In genomic region chr4:94507281-94507680, GRCh38 we compare ENCODE assay signal across 13 cellular contexts. TPM values are rescaled to one million over a fixed set of nuclear protein-coding genes. Genes with fewer than 3 reads are reported as not detected.
A peak's percentile ranks its signal among the peaks of the same experiment; 100 is the strongest.
DNase-seq lines count a peak whose midpoint lies in the region; ATAC-seq and TF ChIP-seq lines count a peak whose summit lies in the region.
"Had no signal": no experiment of that assay in that cellular context is flagged by ENCODE, and none has a peak within 500 bp of the region (broad histone marks: within the 10 kb centered on the region; RNA-seq: fewer than 3 reads in every experiment).

No MANE protein-coding gene starts in this region.

- WGBS in esophagus squamous epithelium, 2 donors = 26 to 60% methylated on average over 2 of the region's 2 CpGs
- WGBS in smooth muscle cell (ENCODE audit: low lambda C conversion rate) = 80% methylated on average over 2 of the region's 2 CpGs

- H3K9ac ChIP-seq in smooth muscle cell (ENCODE audit: low read depth) = no peak overlapping the region
- H3K9ac ChIP-seq: SK-N-SH had no signal

- no TSS peak for BruUV-seq in PC-9 (replicated peaks; lab: Mats Ljungman, UMichigan)

- peaks cover 11% of the 10 kb centered on the region for H3K4me1 Mint-ChIP-seq in activated CD8-positive, alpha-beta T cell treated with anti-CD3 and anti-CD28 coated beads for 36 hours (ENCODE audit: low read depth)
- H3K4me1 Mint-ChIP-seq in activated CD8-positive, alpha-beta T cell treated with anti-CD3 and anti-CD28 coated beads, Interleukin-2, amount 10 ng/mL, durations not matched to agents 7 days and 5 days (ENCODE audit: low read depth) = peaks cover 1% of the 10 kb centered on the region
- H3K4me1 Mint-ChIP-seq: CD4-positive, alpha-beta memory T cell; IgD-negative memory B cell had no signal

- no peaks in the 10 kb centered on the region for H3K9me2 ChIP-seq in PC-9 (ENCODE audit: insufficient read depth)
- H3K9me2 ChIP-seq: SK-N-SH had no signal

- H3K4me1 ChIP-seq in PC-9 (replicated peaks; ENCODE audit: insufficient read depth) (peaks cover 26% of the 10 kb centered on the region), esophagus squamous epithelium (peaks cover 4 to 40% (median 14%) of the 10 kb centered on the region in 3 donors), smooth muscle cell (ENCODE audit: low read depth) (peaks cover 12% of the 10 kb centered on the region)

- no peak for TF ChIP-seq POLR2A in esophagus squamous epithelium (IDR thresholded peaks at IDR 0.05)

- H3K27me3 ChIP-seq in PC-9 (ENCODE audit: insufficient read depth, low read depth) (no peaks in the 10 kb centered on the region), esophagus squamous epithelium (no peaks in the 10 kb centered on the region), smooth muscle cell (ENCODE audit: low read depth) (no peaks in the 10 kb centered on the region)
- H3K27me3 ChIP-seq: vagina had no signal

- H3K9me3 ChIP-seq in PC-9 (ENCODE audit: insufficient read depth, low read depth) (no peaks in the 10 kb centered on the region), esophagus squamous epithelium (no peaks in the 10 kb centered on the region), smooth muscle cell (replicated peaks; ENCODE audit: low read depth) (no peaks in the 10 kb centered on the region)
- H3K9me3 ChIP-seq: SK-N-SH, vagina had no signal

- H3K79me2 ChIP-seq in PC-9 (ENCODE audit: low read depth) (no peaks in the 10 kb centered on the region), smooth muscle cell (ENCODE audit: low read depth) (peaks cover 79% of the 10 kb centered on the region)

- H3K27ac ChIP-seq in PC-9 (peak overlapping the region; percentile 66), esophagus squamous epithelium (peak overlapping the region; percentile 13 to 72 (median 36)), smooth muscle cell (ENCODE audit: low read depth) (peak overlapping the region; percentile 71)
- H3K27ac ChIP-seq: vagina had no signal

- no peak overlapping the region for H3K4me3 Mint-ChIP-seq in activated CD8-positive, alpha-beta T cell treated with anti-CD3 and anti-CD28 coated beads for 36 hours
- H3K4me3 Mint-ChIP-seq in activated CD8-positive, alpha-beta T cell treated with anti-CD3 and anti-CD28 coated beads, Interleukin-2, amount 10 ng/mL, durations not matched to agents 7 days and 5 days = no peak overlapping the region
- H3K4me3 Mint-ChIP-seq: CD4-positive, alpha-beta memory T cell; IgD-negative memory B cell had no signal

- no peaks in the 10 kb centered on the region for H3K27me3 Mint-ChIP-seq in activated CD8-positive, alpha-beta T cell treated with anti-CD3 and anti-CD28 coated beads for 36 hours
- H3K27me3 Mint-ChIP-seq in activated CD8-positive, alpha-beta T cell treated with anti-CD3 and anti-CD28 coated beads, Interleukin-2, amount 10 ng/mL, durations not matched to agents 7 days and 5 days (ENCODE audit: low read depth) = no peaks in the 10 kb centered on the region
- H3K27me3 Mint-ChIP-seq: CD4-positive, alpha-beta memory T cell; IgD-negative memory B cell had no signal

- no peak overlapping the region for H3K27ac Mint-ChIP-seq in activated CD8-positive, alpha-beta T cell treated with anti-CD3 and anti-CD28 coated beads for 36 hours
- no peak overlapping the region for H3K27ac Mint-ChIP-seq in activated CD8-positive, alpha-beta T cell treated with anti-CD3 and anti-CD28 coated beads, Interleukin-2, amount 10 ng/mL, durations not matched to agents 7 days and 5 days
- H3K27ac Mint-ChIP-seq: CD4-positive, alpha-beta memory T cell; IgD-negative memory B cell had no signal

- no peaks in the 10 kb centered on the region for H3K9me3 Mint-ChIP-seq in activated CD8-positive, alpha-beta T cell treated with anti-CD3 and anti-CD28 coated beads for 36 hours
- H3K9me3 Mint-ChIP-seq in activated CD8-positive, alpha-beta T cell treated with anti-CD3 and anti-CD28 coated beads, Interleukin-2, amount 10 ng/mL, durations not matched to agents 7 days and 5 days (ENCODE audit: insufficient read depth) = no peaks in the 10 kb centered on the region
- H3K9me3 Mint-ChIP-seq: IgD-negative memory B cell had no signal

- intact Hi-C loops in activated CD8-positive, alpha-beta T cell treated with anti-CD3 and anti-CD28 coated beads for 36 hours (cut with micrococcal nuclease) = no loop called here
- intact Hi-C loops in PC-9 (cut with micrococcal nuclease; ENCODE audit: unreplicated experiment) = no loop called here
- intact Hi-C loops in esophagus squamous epithelium (cut with DNase I) = no loop called here

- H3K4me3 ChIP-seq in PC-9 (no peak overlapping the region), esophagus squamous epithelium (no peak overlapping the region), smooth muscle cell (no peak overlapping the region)
- H3K4me3 ChIP-seq: vagina had no signal

- no peaks in the 10 kb centered on the region for H3K36me3 Mint-ChIP-seq in activated CD8-positive, alpha-beta T cell treated with anti-CD3 and anti-CD28 coated beads for 36 hours (ENCODE audit: low read depth)
- H3K36me3 Mint-ChIP-seq in activated CD8-positive, alpha-beta T cell treated with anti-CD3 and anti-CD28 coated beads, Interleukin-2, amount 10 ng/mL, durations not matched to agents 7 days and 5 days (ENCODE audit: low read depth) = no peaks in the 10 kb centered on the region

- H2AFZ ChIP-seq in PC-9 = no peak overlapping the region
- no peak overlapping the region for H2AFZ ChIP-seq in smooth muscle cell (ENCODE audit: low read depth)

- DNase-seq in activated CD8-positive, alpha-beta T cell treated with anti-CD3 and anti-CD28 coated beads for 36 hours = no peak
- no peak for DNase-seq in activated CD8-positive, alpha-beta T cell treated with anti-CD3 and anti-CD28 coated beads, Interleukin-2, amount 10 ng/mL, durations not matched to agents 7 days and 5 days
- no peak for DNase-seq in PC-9
- no peak for DNase-seq in esophagus squamous epithelium (lab: John Stamatoyannopoulos, UW)
- DNase-seq in smooth muscle cell (lab: John Stamatoyannopoulos, UW; ENCODE audit: unreplicated experiment) = no peak
- DNase-seq in NOMO-1 (lab: John Stamatoyannopoulos, UW; ENCODE audit: unreplicated experiment in 2 of 2) = no peak
- DNase-seq: CD4-positive, alpha-beta memory T cell; NCI-H1092; SK-N-SH had no signal

- POLR2A ChIA-PET in activated CD8-positive, alpha-beta T cell treated with anti-CD3 and anti-CD28 coated beads for 36 hours (lab: Charles Lee) = no interaction called here
- POLR2A ChIA-PET in activated CD8-positive, alpha-beta T cell treated with anti-CD3 and anti-CD28 coated beads, Interleukin-2, amount 10 ng/mL, durations not matched to agents 7 days and 5 days (lab: Charles Lee) = no interaction called here
- POLR2A ChIA-PET in PC-9 (lab: Charles Lee; ENCODE audit: unreplicated experiment) = interaction anchor here (0.6 kb wide), 1 partner anchor 19 kb away, joined by 3 read pairs; no protein-coding TSS in a partner anchor

- H4K20me1 ChIP-seq in PC-9 (ENCODE audit: insufficient read depth) (no peaks in the 10 kb centered on the region), smooth muscle cell (ENCODE audit: low read depth) (no peaks in the 10 kb centered on the region)

- ATAC-seq in activated CD8-positive, alpha-beta T cell treated with anti-CD3 and anti-CD28 coated beads for 36 hours = peak; percentile 62
- ATAC-seq in activated CD8-positive, alpha-beta T cell treated with anti-CD3 and anti-CD28 coated beads, Interleukin-2, amount 10 ng/mL, durations not matched to agents 7 days and 5 days = no peak
- ATAC-seq in HG03354 (IDR thresholded peaks at IDR 0.05; ENCODE audit: poor library complexity, severe bottlenecking, unreplicated experiment) (no peak), GM21717 (IDR thresholded peaks at IDR 0.05; ENCODE audit: unreplicated experiment) (no peak)

- no peaks in the 10 kb centered on the region for H3K36me3 ChIP-seq in PC-9 (ENCODE audit: low read depth)
- peaks cover 0 to 17% (median 0%) of the 10 kb centered on the region in 3 donors for H3K36me3 ChIP-seq in esophagus squamous epithelium
- no peaks in the 10 kb centered on the region for H3K36me3 ChIP-seq in smooth muscle cell (ENCODE audit: low read depth)
- H3K36me3 ChIP-seq: vagina had no signal

- peaks cover 14% of the 10 kb centered on the region; the same call in 1 of the 2 replicates for H3F3A ChIP-seq in PC-9 (ENCODE audit: insufficient read depth, low read depth)
- H3F3A ChIP-seq in smooth muscle cell (ENCODE audit: low read depth) = peaks cover 13% of the 10 kb centered on the region

- H3K4me2 ChIP-seq in PC-9 (peak overlapping the region; percentile 47), smooth muscle cell (peak overlapping the region; percentile 72)
- H3K4me2 ChIP-seq: SK-N-SH had no signal

- CTCF ChIA-PET in activated CD8-positive, alpha-beta T cell treated with anti-CD3 and anti-CD28 coated beads for 36 hours (lab: Charles Lee) = no interaction called here
- CTCF ChIA-PET in activated CD8-positive, alpha-beta T cell treated with anti-CD3 and anti-CD28 coated beads, Interleukin-2, amount 10 ng/mL, durations not matched to agents 7 days and 5 days (lab: Charles Lee) = no interaction called here
- CTCF ChIA-PET in PC-9 (lab: Charles Lee) = no interaction called here

- TF ChIP-seq CTCF in activated CD8-positive, alpha-beta T cell treated with anti-CD3 and anti-CD28 coated beads for 36 hours (IDR thresholded peaks at IDR 0.05) = no peak
- TF ChIP-seq CTCF in PC-9 (conservative IDR thresholded peaks at IDR 0.05) (no peak), esophagus squamous epithelium (IDR thresholded peaks at IDR 0.05) (no peak), smooth muscle cell (IDR thresholded peaks at IDR 0.05; ENCODE audit: borderline replicate concordance, insufficient read depth, poor library complexity, severe bottlenecking) (no peak)

RNA-seq across cellular contexts. Expression of gene PDLIM5, which starts 55.5 kb away (rescaled TPM):
- total RNA-seq in activated CD8-positive, alpha-beta T cell treated with anti-CD3 and anti-CD28 coated beads for 36 hours = 10 to 100 TPM; 14.8 to 18.3 TPM
- total RNA-seq in activated CD8-positive, alpha-beta T cell treated with anti-CD3 and anti-CD28 coated beads, Interleukin-2, amount 10 ng/mL, durations not matched to agents 7 days and 5 days = 10 to 100 TPM; 18.1 to 18.3 TPM
- 121 and 130 TPM in 2 replicates for total RNA-seq in PC-9 (2021)
- total RNA-seq in esophagus squamous epithelium = 100 to 1,000 TPM in 3 of 4 donors, 10 to 100 TPM in 1; 57.0 to 204 (median 157) TPM
- total RNA-seq in smooth muscle cell = 150 and 182 TPM in 2 replicates
- polyA plus RNA-seq in smooth muscle cell = 129 and 144 TPM in 2 replicates
